In the genomic region with DNA sequence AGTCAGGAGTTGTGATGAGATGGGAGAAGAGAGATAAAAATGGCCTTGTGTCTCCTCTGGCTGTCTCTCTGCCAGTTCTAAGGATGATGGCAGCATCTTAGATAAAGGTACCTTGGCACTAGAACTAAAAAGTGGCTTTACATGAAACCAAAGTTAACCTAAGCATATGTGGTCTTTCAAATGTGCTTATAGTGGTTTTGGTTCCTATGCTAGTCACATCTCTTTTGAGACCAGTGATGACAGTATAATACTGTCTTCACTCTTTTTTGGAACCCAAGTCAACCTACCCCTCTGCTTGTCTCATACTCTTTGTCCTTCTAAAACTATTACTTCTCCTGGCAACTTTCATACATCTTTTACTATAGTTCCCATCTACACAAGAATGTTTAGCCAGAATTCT, we compare ENCODE assay signal across 25 cellular contexts.
"Had no signal": no experiment of that assay in that cellular context is flagged by ENCODE, and none has a peak within 500 bp of the region (broad histone marks: within the 10 kb centered on the region; RNA-seq: fewer than 3 reads in every experiment).

No MANE protein-coding gene starts in this region.

- H3K4me3 Mint-ChIP-seq: activated naive CD8-positive, alpha-beta T cell; activated T-cell treated with anti-CD3 and anti-CD28 coated beads, Interleukin-2, amount 50 U/mL, for 24 hours; activated T-helper 1 cell treated with anti-CD3 and anti-CD28 coated beads, Interleukin-12 subunit alpha, Interleukin-12 subunit beta, Interleukin-2, Interleukin-4 antibody, amounts not matched to agents 30 ng/mL and 10 ng/mL and 1 ng/mL, durations not matched to agents 14 hours and 24 hours and 36 hours; brain had no signal

- H3K9me3 ChIP-seq: ascending aorta, breast epithelium, colonic mucosa, esophagus squamous epithelium, gastroesophageal sphincter had no signal

- H3K36me3 Mint-ChIP-seq: brain had no signal

- H3K4me1 ChIP-seq: ascending aorta, breast epithelium, colonic mucosa, esophagus squamous epithelium, gastroesophageal sphincter had no signal

- DNase-seq: activated CD4-positive, alpha-beta T cell treated with anti-CD3 and anti-CD28 coated beads for 48 hours; activated CD4-positive, alpha-beta T cell treated with anti-CD3 and anti-CD28 coated beads, Interleukin-2, amount 50 U/mL, for 1 hour; activated CD4-positive, alpha-beta T cell treated with anti-CD3 and anti-CD28 coated beads, Interleukin-2, amount 50 U/mL, for 48 hours; activated CD4-positive, CD25-positive, alpha-beta regulatory T cell; activated CD4-positive, CD25-positive, alpha-beta regulatory T cell treated with anti-CD3 and anti-CD28 coated beads, Interleukin-2, amount 50 U/mL, for 72 hours; activated CD8-positive, alpha-beta memory T cell treated with anti-CD3 and anti-CD28 coated beads, Interleukin-2, amount 50 U/mL, for 48 hours; activated gamma-delta T cell treated with Interleukin-2 at 50 U/mL for 16 hours; activated naive CD4-positive, alpha-beta T cell treated with anti-CD3 and anti-CD28 coated beads, Interleukin-2, amount 50 U/mL, for 16 hours; activated naive CD4-positive, alpha-beta T cell treated with Interleukin-2 at 50 U/mL for 16 hours; activated T-cell treated with anti-CD3 and anti-CD28 coated beads for 4 hours; activated T-cell treated with anti-CD3 and anti-CD28 coated beads, Interleukin-2, amount 50 U/mL, for 24 hours; central memory CD4-positive, alpha-beta T cell; cerebellar nuclear complex; colonic mucosa; effector CD8-positive, alpha-beta T cell; esophagus squamous epithelium; foreskin melanocyte had no signal

- H3K27me3 ChIP-seq: ascending aorta, breast epithelium, cardiac muscle cell, colonic mucosa, esophagus squamous epithelium, gastroesophageal sphincter had no signal

- H3K4me3 ChIP-seq: ascending aorta, breast epithelium, cardiac muscle cell, colonic mucosa, esophagus squamous epithelium, gastroesophageal sphincter had no signal

- H3K9me3 Mint-ChIP-seq: brain had no signal

- H3K27ac Mint-ChIP-seq: activated naive CD8-positive, alpha-beta T cell; activated T-cell treated with anti-CD3 and anti-CD28 coated beads, Interleukin-2, amount 50 U/mL, for 24 hours; activated T-helper 1 cell treated with anti-CD3 and anti-CD28 coated beads, Interleukin-12 subunit alpha, Interleukin-12 subunit beta, Interleukin-2, Interleukin-4 antibody, amounts not matched to agents 30 ng/mL and 10 ng/mL and 1 ng/mL, durations not matched to agents 14 hours and 24 hours and 36 hours; brain had no signal

- H3K27me3 Mint-ChIP-seq: activated naive CD8-positive, alpha-beta T cell; activated T-cell treated with anti-CD3 and anti-CD28 coated beads, Interleukin-2, amount 50 U/mL, for 24 hours; brain had no signal

- H3K36me3 ChIP-seq: ascending aorta, breast epithelium, cardiac muscle cell, colonic mucosa, esophagus squamous epithelium, gastroesophageal sphincter had no signal

- ATAC-seq: gastroesophageal sphincter had no signal

- H3K27ac ChIP-seq: ascending aorta, breast epithelium, cardiac muscle cell, colonic mucosa, epithelial cell of prostate, esophagus squamous epithelium, gastroesophageal sphincter had no signal

- H3K4me1 Mint-ChIP-seq: brain had no signal
